In the genomic region with DNA sequence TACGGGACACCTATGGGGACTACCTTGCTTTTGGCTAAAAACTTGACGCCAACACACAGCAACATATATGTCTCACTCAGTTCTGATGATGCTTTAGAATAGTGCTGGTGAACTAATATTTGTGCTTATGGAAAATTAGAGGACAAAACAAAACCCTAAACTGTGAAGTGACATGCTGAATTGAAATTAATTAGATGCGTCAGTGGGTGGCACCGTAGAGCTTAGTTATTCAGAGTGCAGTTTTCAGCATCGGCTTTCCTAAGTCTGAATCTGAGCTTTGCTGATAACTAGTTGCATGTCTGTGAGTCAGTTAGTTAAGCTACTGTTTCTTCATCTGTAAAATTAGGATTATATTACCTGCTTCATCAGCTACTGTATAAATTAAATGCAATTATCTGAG, we compare ENCODE assay signal across 9 cellular contexts.
DNase-seq lines count a peak whose midpoint lies in the region; ATAC-seq, FAIRE-seq and TF ChIP-seq lines count a peak whose summit lies in the region.
"Had no signal": no experiment of that assay in that cellular context is flagged by ENCODE, and none has a peak within 500 bp of the region (broad histone marks: within the 10 kb centered on the region; RNA-seq: fewer than 3 reads in every experiment).

No MANE protein-coding gene starts in this region.

- no peaks in the 10 kb centered on the region for H3K4me1 ChIP-seq in HEK293 (ENCODE audit: control insufficient read depth, insufficient read depth, low read length)
- no peaks in the 10 kb centered on the region for H3K4me1 ChIP-seq in right lobe of liver
- H3K4me1 ChIP-seq in CD8-positive, alpha-beta memory T cell (ENCODE audit: insufficient read depth, low read length): no peaks in the 10 kb centered on the region

- H3K9me3 Mint-ChIP-seq in CD8-positive, alpha-beta memory T cell: peaks cover 1 to 35% (median 13%) of the 10 kb centered on the region in 5 donors

- TF ChIP-seq CTCF in HEK293 (tag by site-specific recombination; IDR thresholded peaks at IDR 0.05) (no peak), right lobe of liver (IDR thresholded peaks at IDR 0.05) (peak; percentile 24 to 46 (median 35))

- DNase-seq in SK-MEL-5 (ENCODE audit: low read depth, low spot score): peak; percentile 55
- DNase-seq in right lobe of liver: no peak
- no peak for DNase-seq in stimulated activated CD4-positive, alpha-beta T cell treated with anti-CD3 and anti-CD28 coated beads, Interleukin-2, amount 100 ng/mL, for 48 hours
- DNase-seq in CD8-positive, alpha-beta memory T cell: no peak
- DNase-seq in activated CD4-positive, alpha-beta T cell treated with anti-CD3 and anti-CD28 coated beads for 1 hour: no peak
- no peak for DNase-seq in activated CD8-positive, alpha-beta memory T cell treated with anti-CD3 and anti-CD28 coated beads for 24 hours

- no peak overlapping the region for H3K4me3 Mint-ChIP-seq in CD8-positive, alpha-beta memory T cell
- H3K4me3 Mint-ChIP-seq: central memory CD8-positive, alpha-beta T cell had no signal

- intact Hi-C loops in right lobe of liver (cut with DNase I): no loop called here

- in situ Hi-C loops in SK-MEL-5 (cut with HindIII; ENCODE audit: low pct_unique_long_range_greater_than_20kb, low sequenced_read_pairs): no loop called here

- WGBS in right lobe of liver (ENCODE audit: insufficient coverage, low coverage, low lambda C conversion rate, missing lambda C conversion rate): 43% methylated on average over 5 of the region's 5 CpGs

- H3K36me3 Mint-ChIP-seq in CD8-positive, alpha-beta memory T cell: no peaks in the 10 kb centered on the region

- no peaks in the 10 kb centered on the region for H3K9me3 ChIP-seq in HEK293 (ENCODE audit: control insufficient read depth, insufficient read depth, low read depth, low read length)
- no peaks in the 10 kb centered on the region for H3K9me3 ChIP-seq in right lobe of liver
- H3K9me3 ChIP-seq in CD8-positive, alpha-beta memory T cell (ENCODE audit: low read length): no peaks in the 10 kb centered on the region

- no peaks in the 10 kb centered on the region for H3K4me1 Mint-ChIP-seq in CD8-positive, alpha-beta memory T cell
- H3K4me1 Mint-ChIP-seq: central memory CD8-positive, alpha-beta T cell had no signal

- H3K27ac ChIP-seq in HEK293 (ENCODE audit: extremely low read depth, low read depth, low read length): no peak overlapping the region
- no peak overlapping the region for H3K27ac ChIP-seq in right lobe of liver
- no peak overlapping the region for H3K27ac ChIP-seq in CD8-positive, alpha-beta memory T cell (ENCODE audit: low read depth, low read length)

- H3K27me3 Mint-ChIP-seq in CD8-positive, alpha-beta memory T cell: no peaks in the 10 kb centered on the region
- H3K27me3 Mint-ChIP-seq: central memory CD8-positive, alpha-beta T cell had no signal

- no peak overlapping the region for H3K27ac Mint-ChIP-seq in CD8-positive, alpha-beta memory T cell

- H3K36me3 ChIP-seq in HEK293 (ENCODE audit: control insufficient read depth in 2 of 2, insufficient read depth in 1 of 2, low read length in 2 of 2) (no peaks in the 10 kb centered on the region), right lobe of liver (no peaks in the 10 kb centered on the region)
- no peaks in the 10 kb centered on the region for H3K36me3 ChIP-seq in CD8-positive, alpha-beta memory T cell (ENCODE audit: insufficient read depth, low read length)

- CTCF ChIA-PET in HEK293 (lab: Yijun Ruan, JAX): interaction anchor here (0.9 kb wide), 1 partner anchor 152 kb away, joined by 4 read pairs; no protein-coding TSS in a partner anchor
- CTCF ChIA-PET in CD8-positive, alpha-beta memory T cell (lab: Charles Lee): no interaction called here

- H3K4me3 ChIP-seq in HEK293 (ENCODE audit: low read depth, low read length) (no peak overlapping the region), right lobe of liver (no peak overlapping the region)
- no peak overlapping the region for H3K4me3 ChIP-seq in CD8-positive, alpha-beta memory T cell (ENCODE audit: low read length)

- FAIRE-seq in G401.6 (lab: Jason Lieb, UNC): peak; percentile 74

- peak; percentile 54 to 65 (median 64) for ATAC-seq in right lobe of liver

- no peak for TF ChIP-seq POLR2A in right lobe of liver (IDR thresholded peaks at IDR 0.05)

- POLR2A ChIA-PET in HEK293 (lab: Yijun Ruan, JAX): no interaction called here
- POLR2A ChIA-PET in CD8-positive, alpha-beta memory T cell (lab: Charles Lee): no interaction called here

- H3K27me3 ChIP-seq in right lobe of liver: no peaks in the 10 kb centered on the region
- no peaks in the 10 kb centered on the region for H3K27me3 ChIP-seq in CD8-positive, alpha-beta memory T cell (ENCODE audit: insufficient read depth, low read length, poor library complexity, severe bottlenecking)

TF ChIP-seq in HEK293, 187 proteins besides CTCF, POLR2A, EP300 and RAD21:
- TF ChIP-seq ZSCAN30 (tag by site-specific recombination; IDR thresholded peaks at IDR 0.05) (no peak), ZNF654 (tag by site-specific recombination; IDR thresholded peaks at IDR 0.05; ENCODE audit: low read depth) (0 out of 2 replicates have a peak, but pooled peaks have one; percentile 9), ZNF629 (tag by site-specific recombination; IDR thresholded peaks at IDR 0.05) (no peak), ZNF560 (tag by site-specific recombination; IDR thresholded peaks at IDR 0.05; ENCODE audit: borderline replicate concordance) (no peak), ZNF670 (tag by site-specific recombination; IDR thresholded peaks at IDR 0.05; ENCODE audit: low read depth) (no peak)
